In the genomic region with DNA sequence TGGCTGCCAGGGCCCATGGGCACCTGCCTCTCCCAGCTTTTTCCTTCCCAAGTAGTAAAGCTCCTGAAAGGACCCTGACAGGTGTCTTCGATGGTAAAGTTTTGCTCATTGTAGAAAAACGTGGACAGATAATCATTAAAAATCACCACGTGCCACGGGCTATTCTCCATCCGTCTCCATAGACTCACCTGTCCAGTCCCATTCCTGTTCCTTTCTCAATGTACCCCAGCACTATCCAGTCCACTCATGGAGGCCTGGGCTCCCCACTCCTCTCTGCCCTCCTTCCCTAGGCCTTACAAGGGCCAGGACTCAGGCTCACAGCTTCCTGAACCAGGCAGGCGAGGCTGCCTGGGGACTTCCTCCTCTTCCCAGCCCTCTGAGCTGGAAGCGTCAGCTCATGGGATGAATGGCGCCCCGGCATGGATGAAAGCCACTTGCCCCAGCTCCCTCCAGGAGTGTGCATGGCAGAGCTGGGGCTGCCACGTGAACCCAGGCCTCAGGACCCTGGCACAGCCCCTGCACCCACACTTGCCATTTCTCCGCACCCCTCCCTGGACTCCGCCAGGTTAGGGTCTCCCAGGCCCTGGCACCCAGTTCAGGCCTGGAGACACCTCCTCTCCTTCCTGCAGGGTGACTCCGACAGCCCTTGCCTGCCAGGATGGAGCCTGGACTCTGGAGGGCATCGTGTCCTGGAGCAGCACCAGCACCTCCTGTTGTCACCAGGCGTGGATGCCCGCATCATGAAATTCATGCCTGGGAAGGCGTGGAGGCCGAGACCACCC, we compare ENCODE assay signal across 1 cellular context.
TF ChIP-seq lines count a peak whose summit lies in the region.

No MANE protein-coding gene starts in this region.

TF ChIP-seq in A549, 52 proteins besides CTCF, POLR2A, EP300 and RAD21:
- TF ChIP-seq HDAC2 (IDR thresholded peaks at IDR 0.05) (no peak), JUN (IDR thresholded peaks at IDR 0.05) (0 out of 5 replicates have a peak, but pooled peaks of 1 of the 2 experiments have one; percentile 22), CBX2 (IDR thresholded peaks at IDR 0.05; ENCODE audit: borderline replicate concordance, low read depth) (no peak), TP53 (CRISPR knock-in tag; IDR thresholded peaks at IDR 0.05) (no peak), POLR2AphosphoS2 (conservative IDR thresholded peaks at IDR 0.05; ENCODE audit: low read length) (peak; percentile 45; the same call in 1 of the 2 replicates), MAZ (IDR thresholded peaks at IDR 0.05; ENCODE audit: borderline replicate concordance, low read depth, low read length) (no peak)
